12 cellular contexts compared by ENCODE assay signal in the genomic region with DNA sequence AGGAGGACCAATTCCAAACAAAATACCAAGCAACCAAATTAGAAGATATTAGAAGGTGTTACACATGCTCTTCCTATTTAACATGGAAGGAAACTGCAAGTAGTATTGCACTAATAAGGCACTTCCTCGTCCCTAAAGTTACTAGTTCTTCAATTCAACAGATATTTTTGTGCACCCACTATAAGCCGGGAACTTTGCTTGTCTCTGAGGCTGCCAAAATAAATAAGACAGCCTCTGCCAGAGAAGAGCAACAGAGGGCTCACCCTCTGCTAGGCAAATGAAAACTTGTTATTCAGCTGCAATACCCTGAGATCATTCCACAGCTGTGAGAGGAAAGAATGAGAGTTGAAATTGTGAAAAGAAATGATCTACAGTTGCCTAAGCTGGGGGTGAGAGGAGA. TPM values are rescaled to one million over a fixed set of nuclear protein-coding genes. Genes with fewer than 3 reads are reported as not detected.
DNase-seq lines count a peak whose midpoint lies in the region; ATAC-seq, FAIRE-seq and TF ChIP-seq lines count a peak whose summit lies in the region.
"Had no signal": no experiment of that assay in that cellular context is flagged by ENCODE, and none has a peak within 500 bp of the region (broad histone marks: within the 10 kb centered on the region; RNA-seq: fewer than 3 reads in every experiment).

No MANE protein-coding gene starts in this region.

- H3K27me3 ChIP-seq in bronchial epithelial cell (ENCODE audit: control insufficient read depth, insufficient read depth, low read length): no peaks in the 10 kb centered on the region
- no peaks in the 10 kb centered on the region for H3K27me3 ChIP-seq in subcutaneous abdominal adipose tissue (ENCODE audit: control insufficient read depth in 5 of 5, insufficient read depth in 4 of 5, low read length in 5 of 5)
- H3K27me3 ChIP-seq: cardiac muscle cell had no signal

- peak overlapping the region in 1 of 5 donors; percentile 66 for H3K9ac ChIP-seq in subcutaneous abdominal adipose tissue (ENCODE audit: low read length in 5 of 5)

- peaks cover 0 to 24% (median 8%) of the 10 kb centered on the region in 5 donors for H3K4me1 ChIP-seq in subcutaneous abdominal adipose tissue (ENCODE audit: control insufficient read depth in 5 of 5, insufficient read depth in 5 of 5, low read length in 5 of 5)

- no peaks in the 10 kb centered on the region for H3K4me1 Mint-ChIP-seq in activated T-helper 2 cell treated with anti-CD3 and anti-CD28 coated beads, Interferon-gamma antibody, Interleukin-2, Interleukin-4, amounts not matched to agents 10 μg/mL and 5 μg/mL and 100 μg/mL, durations not matched to agents 14 hours and 24 hours and 36 hours (ENCODE audit: low read depth)

- peak; percentile 21 for ATAC-seq in left colon
- ATAC-seq: stimulated activated naive CD8-positive, alpha-beta T cell treated with anti-CD3 and anti-CD28 coated beads, Interleukin-15, Interleukin-2, amounts not matched to agents 100 U/mL and 50 U/mL, for 24 hours had no signal

- no peak overlapping the region for H3K27ac Mint-ChIP-seq in activated T-helper 2 cell treated with anti-CD3 and anti-CD28 coated beads, Interferon-gamma antibody, Interleukin-2, Interleukin-4, amounts not matched to agents 10 μg/mL and 5 μg/mL and 100 μg/mL, durations not matched to agents 14 hours and 24 hours and 36 hours
- H3K27ac Mint-ChIP-seq: activated T-cell treated with anti-CD3 and anti-CD28 coated beads, Interleukin-2, amount 50 U/mL, for 24 hours had no signal

- H3K36me3 ChIP-seq in bronchial epithelial cell (ENCODE audit: control insufficient read depth, insufficient read depth, low read length) (no peaks in the 10 kb centered on the region), subcutaneous abdominal adipose tissue (ENCODE audit: control insufficient read depth in 5 of 5, insufficient read depth in 5 of 5, low read length in 5 of 5) (no peaks in the 10 kb centered on the region)
- H3K36me3 ChIP-seq: cardiac muscle cell had no signal

- H3K27ac ChIP-seq in subcutaneous abdominal adipose tissue (ENCODE audit: low read depth, low read length): peak overlapping the region; percentile 13
- H3K27ac ChIP-seq: cardiac muscle cell had no signal

- intact Hi-C loops in left colon (cut with DNase I, micrococcal nuclease): no loop called here
- intact Hi-C loops in activated T-helper 2 cell treated with anti-CD3 and anti-CD28 coated beads, Interferon-gamma antibody, Interleukin-2, Interleukin-4, amounts not matched to agents 10 μg/mL and 5 μg/mL and 100 μg/mL, durations not matched to agents 14 hours and 24 hours and 36 hours (cut with micrococcal nuclease): no loop called here
- intact Hi-C loops in posterior cingulate gyrus (cut with DNase I): loop anchor here (10.0 kb wide), 1 partner anchor 201 kb away; no protein-coding TSS in a partner anchor

- DNase-seq in DMS 273 (lab: John Stamatoyannopoulos, UW; ENCODE audit: unreplicated experiment): peak; percentile 12
- DNase-seq in DMS 273 treated with DMSO at 0.1 percent for 48 hours (lab: John Stamatoyannopoulos, UW): no peak
- peak; percentile 44 for DNase-seq in bronchial epithelial cell (ENCODE audit: low read depth)
- no peak for DNase-seq in left colon
- no peak for DNase-seq in activated T-helper 2 cell treated with anti-CD3 and anti-CD28 coated beads, Interferon-gamma antibody, Interleukin-2, Interleukin-4, amounts not matched to agents 10 μg/mL and 5 μg/mL and 100 μg/mL, durations not matched to agents 14 hours and 24 hours and 36 hours (ENCODE audit: low spot score)
- DNase-seq in posterior cingulate gyrus: no peak
- no peak for DNase-seq in erythroblast (lab: John Stamatoyannopoulos, UW)
- DNase-seq: activated T-cell treated with anti-CD3 and anti-CD28 coated beads, Interleukin-2, amount 50 U/mL, for 24 hours; NCI-H1092 treated with DMSO at 0.1 percent for 48 hours; stimulated activated naive CD8-positive, alpha-beta T cell treated with anti-CD3 and anti-CD28 coated beads, Interleukin-15, Interleukin-2, amounts not matched to agents 100 U/mL and 50 U/mL, for 24 hours had no signal

- FAIRE-seq in bronchial epithelial cell (lab: Jason Lieb, UNC): no peak

- no peaks in the 10 kb centered on the region for H3K36me3 Mint-ChIP-seq in activated T-helper 2 cell treated with anti-CD3 and anti-CD28 coated beads, Interferon-gamma antibody, Interleukin-2, Interleukin-4, amounts not matched to agents 10 μg/mL and 5 μg/mL and 100 μg/mL, durations not matched to agents 14 hours and 24 hours and 36 hours (ENCODE audit: low read depth)

- no peak for TF ChIP-seq POLR2A in erythroblast (IDR thresholded peaks at IDR 0.05; ENCODE audit: low read length)

- no peak for TF ChIP-seq CTCF in bronchial epithelial cell (IDR thresholded peaks at IDR 0.05; ENCODE audit: insufficient read depth, low read length, severe bottlenecking)

- H3K27me3 Mint-ChIP-seq in activated T-helper 2 cell treated with anti-CD3 and anti-CD28 coated beads, Interferon-gamma antibody, Interleukin-2, Interleukin-4, amounts not matched to agents 10 μg/mL and 5 μg/mL and 100 μg/mL, durations not matched to agents 14 hours and 24 hours and 36 hours (ENCODE audit: low read depth): peaks cover 26% of the 10 kb centered on the region

- H3K4me3 ChIP-seq in bronchial epithelial cell (ENCODE audit: low read depth, low read length): no peak overlapping the region
- H3K4me3 ChIP-seq in subcutaneous abdominal adipose tissue (ENCODE audit: low read depth in 1 of 5, low read length in 5 of 5): no peak overlapping the region
- H3K4me3 ChIP-seq: cardiac muscle cell had no signal

- H3K9me3 Mint-ChIP-seq in activated T-helper 2 cell treated with anti-CD3 and anti-CD28 coated beads, Interferon-gamma antibody, Interleukin-2, Interleukin-4, amounts not matched to agents 10 μg/mL and 5 μg/mL and 100 μg/mL, durations not matched to agents 14 hours and 24 hours and 36 hours: no peaks in the 10 kb centered on the region
- H3K9me3 Mint-ChIP-seq: activated T-cell treated with anti-CD3 and anti-CD28 coated beads, Interleukin-2, amount 50 U/mL, for 24 hours had no signal

- no peaks in the 10 kb centered on the region for H3K9me3 ChIP-seq in subcutaneous abdominal adipose tissue (ENCODE audit: control insufficient read depth in 5 of 5, low read length in 5 of 5)

- no peak overlapping the region for H3K4me3 Mint-ChIP-seq in activated T-helper 2 cell treated with anti-CD3 and anti-CD28 coated beads, Interferon-gamma antibody, Interleukin-2, Interleukin-4, amounts not matched to agents 10 μg/mL and 5 μg/mL and 100 μg/mL, durations not matched to agents 14 hours and 24 hours and 36 hours (ENCODE audit: low read depth)
- H3K4me3 Mint-ChIP-seq: activated T-cell treated with anti-CD3 and anti-CD28 coated beads, Interleukin-2, amount 50 U/mL, for 24 hours had no signal

RNA-seq across cellular contexts. Expression of a gene that starts 37.4 kb away (rescaled TPM):
- total RNA-seq in bronchial epithelial cell (10.3 and 20.4 TPM in 2 replicates), left colon (1 to 10 TPM; 7.9 to 8.0 TPM)
- total RNA-seq in activated T-helper 2 cell treated with anti-CD3 and anti-CD28 coated beads, Interferon-gamma antibody, Interleukin-2, Interleukin-4, amounts not matched to agents 10 μg/mL and 5 μg/mL and 100 μg/mL, durations not matched to agents 14 hours and 24 hours and 36 hours: 0.43 and 0.90 TPM in 2 replicates

Comparison
In these comparisons a context has a peak if more than half of its experiments do, and no peak if none do; other contexts are left out.
1. DNase-seq: peak in DMS 273 (single experiment) and bronchial epithelial cell (single experiment); none in DMS 273 treated with DMSO at 0.1 percent for 48 hours (single experiment), left colon (0 of 2), activated T-helper 2 cell treated with anti-CD3 and anti-CD28 coated beads, Interferon-gamma antibody, Interleukin-2, Interleukin-4, amounts not matched to agents 10 μg/mL and 5 μg/mL and 100 μg/mL, durations not matched to agents 14 hours and 24 hours and 36 hours (single experiment), posterior cingulate gyrus (0 of 10) and erythroblast (0 of 2).